Comparison of ENCODE assay signal across 8 cellular contexts in the genomic region with DNA sequence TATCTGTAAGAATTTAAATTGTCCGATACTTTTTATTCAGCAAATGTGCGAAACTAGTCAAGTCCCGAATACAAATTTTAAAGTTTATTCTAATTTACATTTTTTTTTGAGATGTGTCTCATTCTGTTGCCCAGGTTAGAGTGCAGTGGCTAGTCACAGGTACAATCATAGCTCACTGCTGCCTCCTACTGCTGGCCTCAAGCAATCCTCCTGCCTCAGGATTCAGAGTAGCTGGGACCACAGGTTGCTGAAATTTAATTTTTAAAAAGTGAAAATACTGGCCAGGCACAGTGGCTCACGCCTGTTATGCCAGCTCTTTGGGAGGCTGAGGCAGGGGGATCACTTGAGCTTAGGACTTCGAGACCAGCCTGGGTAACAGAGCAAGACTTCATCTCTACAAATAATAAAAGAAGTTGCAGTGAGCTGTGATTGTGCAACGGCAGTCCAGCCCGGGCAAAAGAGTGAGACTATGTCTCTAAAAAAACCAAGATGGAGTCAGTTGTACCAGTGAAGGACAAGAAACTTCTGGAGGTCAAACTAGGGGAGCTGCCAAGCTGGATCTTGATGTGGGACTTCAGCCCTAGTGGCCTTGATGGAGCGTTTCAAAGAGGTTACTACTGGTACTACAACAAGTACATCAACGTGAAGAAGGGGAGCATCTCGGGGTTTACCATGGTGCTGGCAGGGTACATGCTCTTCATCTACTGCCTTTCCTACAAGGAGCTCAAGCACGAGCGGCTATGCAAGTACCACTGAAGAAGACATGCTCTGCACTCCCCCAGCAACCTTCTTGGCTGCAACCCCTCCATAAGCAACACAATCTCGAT. TPM values are rescaled to one million over a fixed set of nuclear protein-coding genes. Genes with fewer than 3 reads are reported as not detected.
A peak's percentile ranks its signal among the peaks of the same experiment; 100 is the strongest.
DNase-seq lines count a peak whose midpoint lies in the region; ATAC-seq and TF ChIP-seq lines count a peak whose summit lies in the region.

No MANE protein-coding gene starts in this region.

- intact Hi-C loops in aorta (cut with DNase I), result loop anchor here in 1 of 2 donors (5.0 kb wide), 1 partner anchor 69 kb away; no protein-coding TSS in a partner anchor

- peaks cover 23% of the 10 kb centered on the region for H3K79me2 ChIP-seq in osteoblast (ENCODE audit: insufficient read depth, low read length)

- no peaks in the 10 kb centered on the region for H4K20me1 ChIP-seq in osteoblast (ENCODE audit: insufficient read depth, low read length)

- no peaks in the 10 kb centered on the region for H3K27me3 ChIP-seq in WERI-Rb-1 (ENCODE audit: insufficient read depth, low read depth, severe bottlenecking)
- no peaks in the 10 kb centered on the region for H3K27me3 ChIP-seq in osteoblast (ENCODE audit: insufficient read depth, low read length)
- no peaks in the 10 kb centered on the region for H3K27me3 ChIP-seq in aorta (ENCODE audit: control insufficient read depth in 1 of 2, insufficient read depth in 2 of 2, low read length in 1 of 2)

- no peak overlapping the region for H3K27ac ChIP-seq in WERI-Rb-1
- no peak overlapping the region for H3K27ac ChIP-seq in osteoblast (ENCODE audit: low read depth, low read length)
- H3K27ac ChIP-seq in aorta (ENCODE audit: low read depth in 1 of 2, low read length in 2 of 2), result no peak overlapping the region

- H3K9me3 ChIP-seq in WERI-Rb-1 (ENCODE audit: severe bottlenecking) (no peaks in the 10 kb centered on the region), osteoblast (ENCODE audit: low read depth, low read length) (no peaks in the 10 kb centered on the region), aorta (ENCODE audit: control insufficient read depth, low read length) (no peaks in the 10 kb centered on the region)

- WGBS in aorta, 2 donors, result 91 to 94% methylated on average over 13 of the region's 13 CpGs

- TF ChIP-seq CTCF in AG09309 (IDR thresholded peaks at IDR 0.05; ENCODE audit: control insufficient read depth, insufficient read depth, low read depth, low read length, missing control alignments) (peak; percentile 80), HFF-Myc (IDR thresholded peaks at IDR 0.05; ENCODE audit: low read depth, low read length, missing control alignments) (peak; percentile 70), WERI-Rb-1 (IDR thresholded peaks at IDR 0.05; ENCODE audit: low read depth, low read length) (peak; percentile 75), osteoblast (IDR thresholded peaks at IDR 0.05; ENCODE audit: extremely low read depth, low read depth, low read length) (peak; percentile 74)

- no peak overlapping the region for H2AFZ ChIP-seq in osteoblast (ENCODE audit: low read length)

- ATAC-seq in GM19463 (IDR thresholded peaks at IDR 0.05; ENCODE audit: unreplicated experiment), result no peak
- no peak for ATAC-seq in HG03108 (IDR thresholded peaks at IDR 0.05; ENCODE audit: unreplicated experiment)
- no peak for ATAC-seq in aorta (ENCODE audit: low FRiP score)

- H3K36me3 ChIP-seq in WERI-Rb-1 (peaks cover 49% of the 10 kb centered on the region), osteoblast (ENCODE audit: insufficient read depth, low read length) (peaks cover 28% of the 10 kb centered on the region), aorta (ENCODE audit: control insufficient read depth in 1 of 2, insufficient read depth in 2 of 2, low read length in 1 of 2) (peaks cover 0 to 4% of the 10 kb centered on the region in 2 donors)

- H3K4me1 ChIP-seq in osteoblast (ENCODE audit: insufficient read depth, low read length), result peaks cover 14% of the 10 kb centered on the region
- H3K4me1 ChIP-seq in aorta (ENCODE audit: control insufficient read depth in 1 of 2, insufficient read depth in 2 of 2, low read length in 2 of 2), result no peaks in the 10 kb centered on the region

- H3K4me3 ChIP-seq in AG09309 (ENCODE audit: control insufficient read depth, low read depth, low read length), result no peak overlapping the region
- no peak overlapping the region for H3K4me3 ChIP-seq in HFF-Myc (replicated peaks; ENCODE audit: low read depth, low read length)
- no peak overlapping the region for H3K4me3 ChIP-seq in WERI-Rb-1 (ENCODE audit: low read depth, low read length)
- H3K4me3 ChIP-seq in osteoblast (ENCODE audit: insufficient read depth, low read length), result no peak overlapping the region
- no peak overlapping the region for H3K4me3 ChIP-seq in aorta (ENCODE audit: low read length in 2 of 2)

- DNase-seq in AG09309 (ENCODE audit: low read depth) (no peak), HFF-Myc (ENCODE audit: extremely low read depth, low read depth) (no peak), WERI-Rb-1 (peak; percentile 62), dermis microvascular lymphatic vessel endothelial cell (ENCODE audit: low read depth in 2 of 2) (peak; percentile 50 to 72), osteoblast (ENCODE audit: insufficient read length, low spot score, missing footprints) (no peak), aorta (no peak)

- H3K4me2 ChIP-seq in osteoblast (ENCODE audit: insufficient read depth, low read length), result no peak overlapping the region

RNA-seq across cellular contexts. Expression of gene POLG2, which starts 5.6 kb away (rescaled TPM):
- total RNA-seq in dermis microvascular lymphatic vessel endothelial cell (3.7 and 4.7 TPM in 2 replicates), osteoblast (7.2 and 7.7 TPM in 2 replicates), aorta (10 to 100 TPM; 12.8 to 20.6 TPM)
- 10 to 100 TPM; 10.0 to 19.2 TPM for polyA plus RNA-seq in aorta

RNA-seq across cellular contexts. Expression of gene DDX5, which starts 14.8 kb away (rescaled TPM):
- total RNA-seq in dermis microvascular lymphatic vessel endothelial cell (259 and 342 TPM in 2 replicates), osteoblast (291 and 309 TPM in 2 replicates), aorta (100 to 1,000 TPM; 901 to 936 TPM)
- 100 to 1,000 TPM; 213 to 952 TPM for polyA plus RNA-seq in aorta

RNA-seq across cellular contexts. Expression of gene CEP95, which starts 15.5 kb away (rescaled TPM):
- total RNA-seq in dermis microvascular lymphatic vessel endothelial cell (12.2 and 17.3 TPM in 2 replicates), osteoblast (47.4 and 48.9 TPM in 2 replicates), aorta (10 to 100 TPM; 39.7 to 49.8 TPM)
- polyA plus RNA-seq in aorta, result 10 to 100 TPM; 22.7 to 96.4 TPM

RNA-seq across cellular contexts. Expression of gene MILR1, which starts 42.3 kb away (rescaled TPM):
- total RNA-seq in dermis microvascular lymphatic vessel endothelial cell (2.2 and 2.9 TPM in 2 replicates), osteoblast (12.3 and 27.7 TPM in 2 replicates), aorta (10 to 100 TPM; 13.0 to 29.8 TPM)
- 10 to 100 TPM; 12.0 TPM for polyA plus RNA-seq in aorta

Comparison
In these comparisons a context has a peak if more than half of its experiments do, and no peak if none do; other contexts are left out.
1. DNase-seq: peak in WERI-Rb-1 (single experiment) and dermis microvascular lymphatic vessel endothelial cell (2 of 2); none in AG09309 (single experiment), HFF-Myc (single experiment), osteoblast (single experiment) and aorta (0 of 2).
2. Peak in every context shown above with its lines, with median percentiles within 50 percentile points of each other: CTCF ChIP-seq.